24 cellular contexts compared by ENCODE assay signal in genomic region chr7:116443646-116444045, GRCh38. TPM values are rescaled to one million over a fixed set of nuclear protein-coding genes. Genes with fewer than 3 reads are reported as not detected.
DNase-seq lines count a peak whose midpoint lies in the region; ATAC-seq and TF ChIP-seq lines count a peak whose summit lies in the region.
"Had no signal": no experiment of that assay in that cellular context is flagged by ENCODE, and none has a peak within 500 bp of the region (broad histone marks: within the 10 kb centered on the region; RNA-seq: fewer than 3 reads in every experiment).

No MANE protein-coding gene starts in this region.

- H3K4me3 ChIP-seq in GM23338 (no peak overlapping the region), RWPE2 (ENCODE audit: severe bottlenecking) (no peak overlapping the region), esophagus squamous epithelium (no peak overlapping the region), skeletal muscle satellite cell (ENCODE audit: low read length) (peak overlapping the region; percentile 8)
- H3K4me3 ChIP-seq: BLaER1 treated with 17β-estradiol and CSF1 and Interleukin-3, amounts not matched to agents 10 nM and 100 nM; lung; psoas muscle; tibial nerve had no signal

- H3F3A ChIP-seq in GM23338 (replicated peaks; ENCODE audit: low read depth) = no peaks in the 10 kb centered on the region

- no peaks in the 10 kb centered on the region for H3K27me3 Mint-ChIP-seq in GM23338 (ENCODE audit: insufficient read depth, low read depth, poor library complexity)

- peak overlapping the region; percentile 76 for H3K9ac ChIP-seq in skeletal muscle satellite cell (ENCODE audit: low read depth, low read length)
- H3K9ac ChIP-seq: BLaER1 treated with 17β-estradiol and CSF1 and Interleukin-3, amounts not matched to agents 10 nM and 100 nM had no signal

- TF ChIP-seq POLR2A in esophagus squamous epithelium (IDR thresholded peaks at IDR 0.05) = no peak

- H3K27me3 ChIP-seq in GM23338 (ENCODE audit: insufficient read depth) (no peaks in the 10 kb centered on the region), RWPE2 (ENCODE audit: insufficient read depth, poor library complexity, severe bottlenecking) (no peaks in the 10 kb centered on the region), esophagus squamous epithelium (no peaks in the 10 kb centered on the region), skeletal muscle satellite cell (ENCODE audit: control insufficient read depth, insufficient read depth, low read length) (no peaks in the 10 kb centered on the region)
- H3K27me3 ChIP-seq: BLaER1 treated with 17β-estradiol and CSF1 and Interleukin-3, amounts not matched to agents 10 nM and 100 nM; tibial nerve had no signal

- 87 to 88% methylated on average over 3 of the region's 3 CpGs for WGBS in esophagus squamous epithelium, 2 donors

- no peaks in the 10 kb centered on the region for H3K9me3 Mint-ChIP-seq in GM23338
- H3K9me3 Mint-ChIP-seq: natural killer cell treated with Interleukin-12 subunit alpha and Interleukin-12 subunit beta and Interleukin-15 and Interleukin-18, amount 100 ng/mL, for 72 hours; stimulated activated effector memory CD8-positive, alpha-beta T cell treated with anti-CD3 and anti-CD28 coated beads, Interleukin-12 subunit alpha, Interleukin-12 subunit beta, amount 100 ng/mL, for 72 hours; WTC11 had no signal

- H3K9me3 ChIP-seq in RWPE2 (ENCODE audit: severe bottlenecking) = no peaks in the 10 kb centered on the region
- no peaks in the 10 kb centered on the region for H3K9me3 ChIP-seq in esophagus squamous epithelium
- H3K9me3 ChIP-seq in skeletal muscle satellite cell (replicated peaks; ENCODE audit: low read length) = no peaks in the 10 kb centered on the region
- H3K9me3 ChIP-seq: BLaER1 treated with 17β-estradiol and CSF1 and Interleukin-3, amounts not matched to agents 10 nM and 100 nM; psoas muscle; tibial nerve had no signal

- no peak for ATAC-seq in GM23338
- ATAC-seq in RWPE2 (ENCODE audit: low read depth) = no peak
- ATAC-seq in GM21515 (IDR thresholded peaks at IDR 0.05; ENCODE audit: unreplicated experiment) = no peak
- no peak for ATAC-seq in GM18519 (IDR thresholded peaks at IDR 0.05; ENCODE audit: low FRiP score, unreplicated experiment)
- no peak for ATAC-seq in GM21360 (IDR thresholded peaks at IDR 0.05; ENCODE audit: unreplicated experiment)
- ATAC-seq: natural killer cell treated with Interleukin-12 subunit alpha and Interleukin-12 subunit beta and Interleukin-15 and Interleukin-18, amount 100 ng/mL, for 72 hours; psoas muscle; stimulated activated effector memory CD8-positive, alpha-beta T cell treated with anti-CD3 and anti-CD28 coated beads, Interleukin-12 subunit alpha, Interleukin-12 subunit beta, amount 100 ng/mL, for 72 hours; T-helper 17 cell; WTC11 had no signal

- H3K9me2 ChIP-seq in GM23338 (ENCODE audit: insufficient read depth) = no peaks in the 10 kb centered on the region

- H3K4me1 ChIP-seq in GM23338 (ENCODE audit: insufficient read depth) (peaks cover 7% of the 10 kb centered on the region; the same call in 1 of the 2 replicates), RWPE2 (ENCODE audit: insufficient read depth, poor library complexity, severe bottlenecking) (peaks cover 53% of the 10 kb centered on the region), esophagus squamous epithelium (peaks cover 0 to 57% (median 14%) of the 10 kb centered on the region in 3 donors), skeletal muscle satellite cell (ENCODE audit: control insufficient read depth, insufficient read depth, low read length) (peaks cover 56% of the 10 kb centered on the region)

- H2AFZ ChIP-seq in GM23338 = 0 out of 2 replicates have a peak overlapping the region, but pooled peaks have one; percentile 25

- DNase-seq in GM23338 (ENCODE audit: low spot score) (no peak), RWPE2 (ENCODE audit: low spot score) (no peak), esophagus squamous epithelium (lab: John Stamatoyannopoulos, UW) (no peak), GOT3 (lab: John Stamatoyannopoulos, UW) (no peak)
- DNase-seq: anterior cingulate cortex; DMS153; H7; NCI-H1436; NCI-H2227 treated with DMSO at 0.1 percent for 48 hours; NK-92 treated with Interleukin-12 subunit alpha and Interleukin-12 subunit beta, amount 100 ng/mL, for 24 hours; psoas muscle; stimulated activated CD4-positive, alpha-beta T cell treated with anti-CD3 and anti-CD28 coated beads, Interleukin-12 subunit alpha, Interleukin-12 subunit beta, amount 100 ng/mL, for 4 hours; T-helper 17 cell had no signal

- H3K27ac Mint-ChIP-seq in GM23338 = no peak overlapping the region
- H3K27ac Mint-ChIP-seq: natural killer cell treated with Interleukin-12 subunit alpha and Interleukin-12 subunit beta and Interleukin-15 and Interleukin-18, amount 100 ng/mL, for 72 hours; stimulated activated effector memory CD8-positive, alpha-beta T cell treated with anti-CD3 and anti-CD28 coated beads, Interleukin-12 subunit alpha, Interleukin-12 subunit beta, amount 100 ng/mL, for 72 hours; T-helper 17 cell; WTC11 had no signal

- no peak overlapping the region for H3K4me2 ChIP-seq in GM23338
- peak overlapping the region; percentile 54 for H3K4me2 ChIP-seq in skeletal muscle satellite cell (ENCODE audit: low read length)
- H3K4me2 ChIP-seq: BLaER1 treated with 17β-estradiol and CSF1 and Interleukin-3, amounts not matched to agents 10 nM and 100 nM had no signal

- H3K36me3 ChIP-seq in GM23338 (ENCODE audit: insufficient read depth) (no peaks in the 10 kb centered on the region), RWPE2 (ENCODE audit: low read depth) (no peaks in the 10 kb centered on the region), esophagus squamous epithelium (no peaks in the 10 kb centered on the region), skeletal muscle satellite cell (ENCODE audit: insufficient read depth, low read length) (no peaks in the 10 kb centered on the region)
- H3K36me3 ChIP-seq: BLaER1 treated with 17β-estradiol and CSF1 and Interleukin-3, amounts not matched to agents 10 nM and 100 nM; tibial nerve had no signal

- intact Hi-C loops in esophagus squamous epithelium (cut with DNase I) = no loop called here

- no peaks in the 10 kb centered on the region for H4K20me1 ChIP-seq in GM23338 (replicated peaks; ENCODE audit: insufficient read depth)
- H4K20me1 ChIP-seq: BLaER1 treated with 17β-estradiol and CSF1 and Interleukin-3, amounts not matched to agents 10 nM and 100 nM had no signal

- no peaks in the 10 kb centered on the region for H3K36me3 Mint-ChIP-seq in GM23338 (ENCODE audit: low read depth)
- H3K36me3 Mint-ChIP-seq: natural killer cell treated with Interleukin-12 subunit alpha and Interleukin-12 subunit beta and Interleukin-15 and Interleukin-18, amount 100 ng/mL, for 72 hours; stimulated activated effector memory CD8-positive, alpha-beta T cell treated with anti-CD3 and anti-CD28 coated beads, Interleukin-12 subunit alpha, Interleukin-12 subunit beta, amount 100 ng/mL, for 72 hours; WTC11 had no signal

- no peak overlapping the region for H3K4me3 Mint-ChIP-seq in GM23338
- H3K4me3 Mint-ChIP-seq: natural killer cell treated with Interleukin-12 subunit alpha and Interleukin-12 subunit beta and Interleukin-15 and Interleukin-18, amount 100 ng/mL, for 72 hours; stimulated activated effector memory CD8-positive, alpha-beta T cell treated with anti-CD3 and anti-CD28 coated beads, Interleukin-12 subunit alpha, Interleukin-12 subunit beta, amount 100 ng/mL, for 72 hours; T-helper 17 cell; WTC11 had no signal

- no peaks in the 10 kb centered on the region for H3K4me1 Mint-ChIP-seq in GM23338
- H3K4me1 Mint-ChIP-seq: stimulated activated effector memory CD8-positive, alpha-beta T cell treated with anti-CD3 and anti-CD28 coated beads, Interleukin-12 subunit alpha, Interleukin-12 subunit beta, amount 100 ng/mL, for 72 hours; T-helper 17 cell had no signal

- no peak overlapping the region for H3K27ac ChIP-seq in GM23338 (ENCODE audit: low read depth)
- peak overlapping the region; percentile 98 for H3K27ac ChIP-seq in RWPE2 (ENCODE audit: poor library complexity, severe bottlenecking)
- H3K27ac ChIP-seq in esophagus squamous epithelium = peak overlapping the region in 3 of 4 donors; percentile 15 to 40 (median 16)
- H3K27ac ChIP-seq: BLaER1 treated with 17β-estradiol and CSF1 and Interleukin-3, amounts not matched to agents 10 nM and 100 nM; psoas muscle; RWPE1 had no signal

- TF ChIP-seq CTCF in GM23338 (conservative IDR thresholded peaks at IDR 0.05; ENCODE audit: low read depth in 2 of 2) (no peak), RWPE2 (IDR thresholded peaks at IDR 0.05; ENCODE audit: poor library complexity, severe bottlenecking) (no peak), esophagus squamous epithelium (IDR thresholded peaks at IDR 0.05) (no peak)

- H3K79me2 ChIP-seq in GM23338 (replicated peaks; ENCODE audit: insufficient read depth) = no peaks in the 10 kb centered on the region

TF ChIP-seq in GM23338, 12 proteins besides CTCF, POLR2A, EP300 and RAD21 (continues in another document):
- no peak for TF ChIP-seq EZH2phosphoT487 (IDR thresholded peaks at IDR 0.05; ENCODE audit: unreplicated experiment)
- TF ChIP-seq JUNB (IDR thresholded peaks at IDR 0.05; ENCODE audit: unreplicated experiment) = no peak
- TF ChIP-seq NANOG (IDR thresholded peaks at IDR 0.05; ENCODE audit: borderline replicate concordance) = no peak

RNA-seq across cellular contexts. Expression of gene CAV2, which starts 55.9 kb away (rescaled TPM):
- total RNA-seq in GM23338 (2014; rRNA removed; shearing (Covaris generic)) = 3.5 and 6.6 TPM in 2 replicates
- polyA plus RNA-seq in GM23338 (2016; fragmentation: Nextera tagmentation; extraction: Ambion mirVana) = 4.2 and 5.4 TPM in 2 replicates
- 10 to 100 TPM; 31.8 to 85.3 (median 73.4) TPM for total RNA-seq in esophagus squamous epithelium
- 125 and 199 TPM in 2 replicates for total RNA-seq in skeletal muscle satellite cell (2012; rRNA removed)
- total RNA-seq: natural killer cell treated with Interleukin-12 subunit alpha and Interleukin-12 subunit beta and Interleukin-15 and Interleukin-18, amount 100 ng/mL, for 72 hours had no signal
